1 cellular context compared by ENCODE assay signal in genomic region chr1:227736814-227737432, GRCh38.
TF ChIP-seq lines count a peak whose summit lies in the region.

No MANE protein-coding gene starts in this region.

TF ChIP-seq in A549, 52 proteins besides CTCF, POLR2A, EP300 and RAD21 (continued from another document):
- TF ChIP-seq CEBPB (IDR thresholded peaks at IDR 0.05), result no peak
- TF ChIP-seq, protein P1, sequence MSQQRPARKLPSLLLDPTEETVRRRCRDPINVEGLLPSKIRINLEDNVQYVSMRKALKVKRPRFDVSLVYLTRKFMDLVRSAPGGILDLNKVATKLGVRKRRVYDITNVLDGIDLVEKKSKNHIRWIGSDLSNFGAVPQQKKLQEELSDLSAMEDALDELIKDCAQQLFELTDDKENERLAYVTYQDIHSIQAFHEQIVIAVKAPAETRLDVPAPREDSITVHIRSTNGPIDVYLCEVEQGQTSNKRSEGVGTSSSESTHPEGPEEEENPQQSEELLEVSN (IDR thresholded peaks at IDR 0.05; ENCODE audit: borderline replicate concordance, low read depth), result no peak
- no peak for TF ChIP-seq MAZ (IDR thresholded peaks at IDR 0.05; ENCODE audit: borderline replicate concordance, low read depth, low read length)
- TF ChIP-seq FOXS1 (CRISPR knock-in tag; IDR thresholded peaks at IDR 0.05), result no peak
